Comparison of ENCODE assay signal across 15 cellular contexts in the genomic region with DNA sequence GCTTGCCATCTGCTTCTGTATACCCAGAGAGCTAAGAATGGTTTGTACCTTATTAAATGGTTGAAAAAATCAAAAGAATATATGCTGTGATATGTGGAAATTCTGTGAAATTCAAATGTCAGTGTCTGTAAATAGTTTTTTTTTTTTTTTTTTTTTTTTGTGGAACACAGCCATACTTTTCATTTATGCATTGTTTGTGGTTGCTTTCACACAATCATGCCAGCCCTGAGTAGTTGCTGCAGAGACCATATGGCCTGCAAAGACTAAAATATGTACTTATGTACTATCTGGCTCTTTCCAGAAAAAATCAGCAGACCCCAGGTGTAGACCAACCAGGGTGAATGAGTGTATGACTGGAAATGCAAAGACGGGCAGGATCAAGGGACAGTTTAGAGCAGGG.
"Had no signal": no experiment of that assay in that cellular context is flagged by ENCODE, and none has a peak within 500 bp of the region (broad histone marks: within the 10 kb centered on the region; RNA-seq: fewer than 3 reads in every experiment).

No MANE protein-coding gene starts in this region.

- H3K27ac ChIP-seq: cardiac muscle cell, coronary artery, epithelial cell of prostate, foreskin keratinocyte, tibial artery, vagina had no signal

- H3K36me3 ChIP-seq: cardiac muscle cell, tibial artery, vagina had no signal

- H3K27ac Mint-ChIP-seq: activated naive CD8-positive, alpha-beta T cell treated with anti-CD3 and anti-CD28 coated beads for 36 hours had no signal

- ATAC-seq: activated T-cell treated with anti-CD3 and anti-CD28 coated beads, Interleukin-2, amount 50 U/mL, for 4 hours; foreskin keratinocyte; naive thymus-derived CD8-positive, alpha-beta T cell had no signal

- DNase-seq: activated CD4-positive, alpha-beta T cell treated with anti-CD3 and anti-CD28 coated beads, Interleukin-2, amount 50 U/mL, for 4 hours; activated gamma-delta T cell treated with Interleukin-2 at 50 U/mL for 16 hours; activated naive CD8-positive, alpha-beta T cell treated with anti-CD3 and anti-CD28 coated beads for 36 hours; activated T-cell treated with anti-CD3 and anti-CD28 coated beads, Interleukin-2, amount 50 U/mL, for 4 hours; aorta; effector memory CD4-positive, alpha-beta T cell; foreskin keratinocyte; naive thymus-derived CD8-positive, alpha-beta T cell; stimulated activated CD4-positive, alpha-beta T cell treated with anti-CD3 and anti-CD28 coated beads, Interleukin-15, amount 100 ng/mL, for 24 hours; stimulated activated CD4-positive, alpha-beta T cell treated with anti-CD3 and anti-CD28 coated beads, Interleukin-4, amount 100 ng/mL, for 24 hours; tibial artery had no signal

- H3K4me1 ChIP-seq: foreskin keratinocyte had no signal

- H3K4me3 ChIP-seq: cardiac muscle cell, coronary artery, tibial artery, vagina had no signal

- H3K27me3 Mint-ChIP-seq: activated naive CD8-positive, alpha-beta T cell treated with anti-CD3 and anti-CD28 coated beads for 36 hours; naive thymus-derived CD8-positive, alpha-beta T cell had no signal

- H3K9me3 ChIP-seq: tibial artery, vagina had no signal

- H3K27me3 ChIP-seq: cardiac muscle cell, foreskin keratinocyte, tibial artery, vagina had no signal

- H3K4me3 Mint-ChIP-seq: activated naive CD8-positive, alpha-beta T cell treated with anti-CD3 and anti-CD28 coated beads for 36 hours; activated T-cell treated with anti-CD3 and anti-CD28 coated beads, Interleukin-2, amount 50 U/mL, for 4 hours had no signal

- H3K9me3 Mint-ChIP-seq: activated naive CD8-positive, alpha-beta T cell treated with anti-CD3 and anti-CD28 coated beads for 36 hours; activated T-cell treated with anti-CD3 and anti-CD28 coated beads, Interleukin-2, amount 50 U/mL, for 4 hours; naive thymus-derived CD8-positive, alpha-beta T cell had no signal
